ENCODE assay signal across 11 cellular contexts in genomic region chr4:147840846-147841732, GRCh38.
DNase-seq lines count a peak whose midpoint lies in the region; ATAC-seq and TF ChIP-seq lines count a peak whose summit lies in the region.
"Had no signal": no experiment of that assay in that cellular context is flagged by ENCODE, and none has a peak within 500 bp of the region (broad histone marks: within the 10 kb centered on the region; RNA-seq: fewer than 3 reads in every experiment).

No MANE protein-coding gene starts in this region.

- no peak overlapping the region for H3K4me3 ChIP-seq in psoas muscle

- DNase-seq in psoas muscle (no peak), foreskin keratinocyte (no peak), SHP77 treated with DMSO at 0.1 percent for 48 hours (lab: John Stamatoyannopoulos, UW) (no peak)
- DNase-seq: effector CD4-positive, alpha-beta T cell; NCI-H524 treated with DMSO at 0.1 percent for 48 hours; T-cell had no signal

- H3K27me3 ChIP-seq in psoas muscle (ENCODE audit: insufficient read depth in 3 of 3, low read length in 2 of 3), result no peaks in the 10 kb centered on the region
- no peaks in the 10 kb centered on the region for H3K27me3 ChIP-seq in foreskin keratinocyte

- WGBS in psoas muscle, 3 donors, result 32 to 47% (median 42%) methylated on average over 4 of the region's 4 CpGs

- intact Hi-C loops in psoas muscle (cut with DNase I), result no loop called here

- H3K27ac ChIP-seq in psoas muscle, result peak overlapping the region; percentile 50
- no peak overlapping the region for H3K27ac ChIP-seq in foreskin keratinocyte

- ATAC-seq in GM19023 (IDR thresholded peaks at IDR 0.05; ENCODE audit: unreplicated experiment) (peak; percentile 67), HG02610 (IDR thresholded peaks at IDR 0.05; ENCODE audit: unreplicated experiment) (peak; percentile 77), HG03520 (IDR thresholded peaks at IDR 0.05; ENCODE audit: unreplicated experiment) (peak; percentile 63), psoas muscle (no peak), foreskin keratinocyte (no peak), HG03457 (IDR thresholded peaks at IDR 0.05; ENCODE audit: unreplicated experiment) (no peak), GM21360 (IDR thresholded peaks at IDR 0.05; ENCODE audit: unreplicated experiment) (no peak)
- ATAC-seq: T-cell had no signal

- H3K9me3 ChIP-seq in psoas muscle, result no peaks in the 10 kb centered on the region

- TF ChIP-seq CTCF in psoas muscle (IDR thresholded peaks at IDR 0.05) (no peak), foreskin keratinocyte (conservative IDR thresholded peaks at IDR 0.05) (no peak)

- no peaks in the 10 kb centered on the region for H3K36me3 ChIP-seq in psoas muscle (ENCODE audit: insufficient read depth in 1 of 2, low read depth in 1 of 2)

- H3K4me1 ChIP-seq in psoas muscle (peaks cover 64% of the 10 kb centered on the region), foreskin keratinocyte (peaks cover 5% of the 10 kb centered on the region)

Comparison
In these comparisons a context has a peak if more than half of its experiments do, and no peak if none do; other contexts are left out.
1. ATAC-seq: peak in GM19023 (single experiment), HG02610 (single experiment) and HG03520 (single experiment); none in psoas muscle (0 of 4), foreskin keratinocyte (single experiment), HG03457 (single experiment) and GM21360 (single experiment).